ENCODE assay signal across 8 cellular contexts in the genomic region with DNA sequence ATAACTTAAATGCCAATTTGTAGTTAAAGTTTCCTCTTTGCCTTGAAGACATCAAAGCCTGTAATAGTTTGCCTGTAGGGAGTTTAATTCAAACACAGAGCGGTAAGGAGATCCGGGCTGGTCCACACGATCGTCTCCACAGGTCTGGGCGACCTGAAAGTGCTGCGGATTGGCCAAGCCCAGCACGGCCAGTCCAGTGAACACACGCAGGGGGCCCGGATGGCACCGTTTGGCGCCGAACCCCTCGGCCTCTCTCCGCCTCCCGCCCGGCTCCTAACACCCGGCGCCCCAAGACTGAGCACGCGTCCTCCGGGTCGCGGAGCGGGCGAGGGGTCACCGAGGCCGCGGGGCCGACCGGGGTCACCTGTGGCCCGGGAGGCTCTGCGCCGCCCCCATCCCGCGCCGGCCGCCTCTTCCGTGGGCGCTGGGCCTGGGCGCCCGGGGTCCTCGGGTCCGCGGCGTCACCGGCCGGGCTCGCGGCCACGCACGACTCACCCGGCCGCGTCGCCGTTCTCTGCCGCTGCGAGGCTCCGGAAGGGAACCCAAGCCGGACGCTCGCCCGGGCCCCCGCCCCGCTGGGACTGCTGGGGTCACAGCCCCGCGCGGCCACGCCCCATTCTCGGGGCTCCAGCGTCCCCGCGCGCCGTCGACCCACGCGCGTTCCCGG. TPM values are rescaled to one million over a fixed set of nuclear protein-coding genes. Genes with fewer than 3 reads are reported as not detected.
DNase-seq lines count a peak whose midpoint lies in the region; FAIRE-seq and TF ChIP-seq lines count a peak whose summit lies in the region.

No MANE protein-coding gene starts in this region.

- H3K36me3 ChIP-seq in kidney epithelial cell (ENCODE audit: control insufficient read depth, insufficient read depth, low read length) (no peaks in the 10 kb centered on the region), smooth muscle cell (ENCODE audit: low read depth) (no peaks in the 10 kb centered on the region)

- peak overlapping the region; percentile 86 for H3K4me2 ChIP-seq in smooth muscle cell

- H3K9me3 ChIP-seq in smooth muscle cell (replicated peaks; ENCODE audit: low read depth) = no peaks in the 10 kb centered on the region

- peaks cover 9% of the 10 kb centered on the region for H4K20me1 ChIP-seq in smooth muscle cell (ENCODE audit: low read depth)

- H3K4me1 ChIP-seq in smooth muscle cell (ENCODE audit: low read depth) = peaks cover 21% of the 10 kb centered on the region

- DNase-seq in CD1c-positive myeloid dendritic cell (ENCODE audit: extremely low spot score) (peak; percentile 79), HuH-7 (ENCODE audit: low spot score) (peak; percentile 51), cerebellum (ENCODE audit: low spot score) (peak; percentile 70), kidney epithelial cell (ENCODE audit: low read depth) (no peak), smooth muscle cell (lab: John Stamatoyannopoulos, UW; ENCODE audit: unreplicated experiment) (peak; percentile 67), NCI-H128 (lab: John Stamatoyannopoulos, UW; ENCODE audit: unreplicated experiment) (no peak), GM19239 (ENCODE audit: insufficient read length, low spot score) (no peak)
- DNase-seq in activated CD4-positive, CD25-positive, alpha-beta regulatory T cell (lab: John Stamatoyannopoulos, UW) = peak in 3 of 4 experiments; percentile 11 to 38 (median 33)

- H3K9ac ChIP-seq in smooth muscle cell (ENCODE audit: low read depth) = peak overlapping the region; percentile 73

- TF ChIP-seq CTCF in kidney epithelial cell (IDR thresholded peaks at IDR 0.05; ENCODE audit: insufficient read depth, low read length, poor library complexity, severe bottlenecking) (no peak), smooth muscle cell (IDR thresholded peaks at IDR 0.05; ENCODE audit: borderline replicate concordance, insufficient read depth, poor library complexity, severe bottlenecking) (no peak)

- peak overlapping the region; percentile 92 for H2AFZ ChIP-seq in smooth muscle cell (ENCODE audit: low read depth)

- under 1% methylated on average over 73 of the region's 80 CpGs for WGBS in smooth muscle cell (ENCODE audit: low lambda C conversion rate)

- peaks cover 21% of the 10 kb centered on the region for H3K79me2 ChIP-seq in smooth muscle cell (ENCODE audit: low read depth)

- FAIRE-seq in GM19239 (lab: Jason Lieb, UNC) = no peak

- H3F3A ChIP-seq in smooth muscle cell (ENCODE audit: low read depth) = peaks cover 23% of the 10 kb centered on the region

- H3K4me3 ChIP-seq in kidney epithelial cell (ENCODE audit: low read depth, low read length) (peak overlapping the region; percentile 66), smooth muscle cell (peak overlapping the region; percentile 90)

- H3K27ac ChIP-seq in smooth muscle cell (ENCODE audit: low read depth) = peak overlapping the region; percentile 88

- H3K27me3 ChIP-seq in kidney epithelial cell (ENCODE audit: control insufficient read depth, insufficient read depth, low read length) (no peaks in the 10 kb centered on the region), smooth muscle cell (ENCODE audit: low read depth) (no peaks in the 10 kb centered on the region)

RNA-seq across cellular contexts. Expression of a gene that starts 0.5 kb away (rescaled TPM):
- total RNA-seq in cerebellum (16.1 TPM), kidney epithelial cell (101 and 139 TPM in 2 replicates), smooth muscle cell (67.8 and 85.1 TPM in 2 replicates)
- polyA plus RNA-seq in smooth muscle cell = 116 and 118 TPM in 2 replicates

RNA-seq across cellular contexts. Expression of a gene that starts 28.8 kb away (rescaled TPM):
- 8.3 TPM for total RNA-seq in cerebellum
- total RNA-seq in kidney epithelial cell = 10.7 and 19.2 TPM in 2 replicates
- total RNA-seq in smooth muscle cell = 12.9 and 16.4 TPM in 2 replicates
- polyA plus RNA-seq in smooth muscle cell = 33.6 and 49.0 TPM in 2 replicates

Comparison
In these comparisons a context has a peak if more than half of its experiments do, and no peak if none do; other contexts are left out.
1. DNase-seq: peak in CD1c-positive myeloid dendritic cell (single experiment), HuH-7 (single experiment), activated CD4-positive, CD25-positive, alpha-beta regulatory T cell (3 of 4), cerebellum (single experiment) and smooth muscle cell (single experiment); none in kidney epithelial cell (single experiment), NCI-H128 (single experiment) and GM19239 (single experiment).